ENCODE assay signal across 1 cellular context in the genomic region with DNA sequence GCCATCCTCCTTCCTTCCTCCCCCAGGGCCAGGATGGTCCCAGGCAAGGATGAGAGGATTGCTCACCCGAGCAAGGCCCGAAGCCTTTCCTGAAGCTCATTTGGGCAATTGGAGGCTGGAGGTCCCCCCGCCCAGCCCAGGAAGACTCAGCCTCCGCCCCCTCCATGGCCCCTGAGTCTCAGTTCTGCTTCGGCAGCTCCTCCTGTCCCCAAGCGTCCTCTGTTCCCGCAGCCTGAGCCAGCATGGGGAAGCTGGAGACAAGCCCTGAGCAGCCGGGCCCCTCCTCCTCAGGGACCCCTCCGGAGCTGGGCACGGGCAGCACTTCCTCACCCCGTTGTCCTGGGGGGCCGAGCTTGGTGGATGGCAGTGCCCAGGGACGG.
A peak's percentile ranks its signal among the peaks of the same experiment; 100 is the strongest.
TF ChIP-seq lines count a peak whose summit lies in the region.

No MANE protein-coding gene starts in this region.

TF ChIP-seq in GM12878, 131 proteins besides CTCF, POLR2A, EP300 and RAD21:
- TF ChIP-seq SPI1 (IDR thresholded peaks at IDR 0.05; ENCODE audit: borderline replicate concordance, insufficient read depth, low read depth, low read length) = peak; percentile 53; the same call in 1 of the 2 replicates
- peak in 1 of 2 experiments; percentile 45; a peak in 1 of 3 replicates for TF ChIP-seq EGR1 (IDR thresholded peaks at IDR 0.05; ENCODE audit: borderline replicate concordance in 1 of 2, low read depth in 2 of 2, low read length in 2 of 2)
- TF ChIP-seq POLR2AphosphoS5 (IDR thresholded peaks at IDR 0.05; ENCODE audit: low read length) = no peak
TF ChIP-seq in GM12878: peak in this region for 2.
